Comparison of ENCODE assay signal across 8 cellular contexts in the genomic region with DNA sequence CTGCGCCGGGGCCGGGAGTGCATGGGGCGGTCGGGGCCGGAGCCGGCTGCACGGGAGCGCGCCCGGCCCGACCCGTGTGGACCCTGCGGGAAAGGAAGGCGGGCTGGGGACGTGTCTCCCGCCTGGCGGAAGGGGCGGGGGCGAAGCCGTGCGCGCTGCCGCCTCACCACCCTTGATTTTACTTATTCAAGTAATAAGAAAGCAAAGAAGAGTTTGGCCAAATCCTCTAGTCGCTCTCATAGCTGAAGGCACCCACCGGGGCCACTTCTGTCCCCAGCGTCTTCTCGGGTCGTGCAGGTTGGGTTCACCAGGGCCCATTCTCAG. TPM values are rescaled to one million over a fixed set of nuclear protein-coding genes. Genes with fewer than 3 reads are reported as not detected.
A peak's percentile ranks its signal among the peaks of the same experiment; 100 is the strongest.
DNase-seq lines count a peak whose midpoint lies in the region; ATAC-seq and TF ChIP-seq lines count a peak whose summit lies in the region.

No MANE protein-coding gene starts in this region.

- peak; percentile 18 for ATAC-seq in HG02938 (IDR thresholded peaks at IDR 0.05; ENCODE audit: unreplicated experiment)

- H3K36me3 ChIP-seq in endodermal cell (ENCODE audit: control insufficient read depth, insufficient read depth, low read length): peaks cover 27% of the 10 kb centered on the region

- intact Hi-C loops in activated CD4-positive, alpha-beta memory T cell treated with anti-CD3 and anti-CD28 coated beads for 36 hours (cut with micrococcal nuclease): loop anchor here (1.0 to 10.0 kb wide), 7 partner anchors 9 to 804 kb away; a partner anchor contains a TSS

- peak overlapping the region; percentile 91 for H3K4me3 ChIP-seq in endodermal cell (ENCODE audit: low read length)

- H3K9me3 ChIP-seq in endodermal cell (ENCODE audit: control insufficient read depth, low read length): no peaks in the 10 kb centered on the region

- peaks cover 19% of the 10 kb centered on the region for H3K4me1 ChIP-seq in endodermal cell (ENCODE audit: control insufficient read depth, insufficient read depth, low read length)

- H3K27me3 ChIP-seq in endodermal cell (ENCODE audit: control insufficient read depth, insufficient read depth, low read length, poor library complexity, severe bottlenecking): no peaks in the 10 kb centered on the region

- no peak for TF ChIP-seq CTCF in endodermal cell (conservative IDR thresholded peaks at IDR 0.05)

- H3K27me3 Mint-ChIP-seq in activated CD4-positive, alpha-beta memory T cell treated with anti-CD3 and anti-CD28 coated beads for 36 hours: no peaks in the 10 kb centered on the region
- H3K27me3 Mint-ChIP-seq in endodermal cell (ENCODE audit: insufficient read depth): no peaks in the 10 kb centered on the region
- H3K27me3 Mint-ChIP-seq in stimulated activated naive CD8-positive, alpha-beta T cell treated with anti-CD3 and anti-CD28 coated beads, Interleukin-15, Interleukin-2, amounts not matched to agents 100 ng/mL and 50 ng/mL, for 24 hours: no peaks in the 10 kb centered on the region

- CTCF ChIA-PET in activated CD4-positive, alpha-beta memory T cell treated with anti-CD3 and anti-CD28 coated beads for 36 hours (lab: Charles Lee): interaction anchor here (1.1 kb wide), 1 partner anchor 17 kb away, joined by 3 read pairs; no protein-coding TSS in a partner anchor

- peak overlapping the region; percentile 96 for H3K27ac ChIP-seq in endodermal cell (ENCODE audit: low read depth, low read length)

- peak; percentile 54 for DNase-seq in NK-92 treated with Interleukin-12 subunit alpha and Interleukin-12 subunit beta, amount 100 ng/mL, for 24 hours (lab: John Stamatoyannopoulos, UW)
- DNase-seq in NK-92 (lab: John Stamatoyannopoulos, UW; ENCODE audit: unreplicated experiment) (no peak), NCI-H69 (lab: John Stamatoyannopoulos, UW) (peak; percentile 91), endodermal cell (peak; percentile 96), mucosa of gallbladder (ENCODE audit: low spot score) (peak; percentile 81)
- DNase-seq in activated CD4-positive, alpha-beta memory T cell treated with anti-CD3 and anti-CD28 coated beads for 36 hours: peak; percentile 85

- WGBS in endodermal cell (ENCODE audit: insufficient coverage in 1 of 2, insufficient read length in 1 of 2), 2 experiments: 0% methylated on average over 8 to 23 of the region's 29 CpGs

- H3K9ac ChIP-seq in endodermal cell (ENCODE audit: extremely low read depth, low read length, poor library complexity, severe bottlenecking): peak overlapping the region; percentile 85

- H3K4me3 Mint-ChIP-seq in activated CD4-positive, alpha-beta memory T cell treated with anti-CD3 and anti-CD28 coated beads for 36 hours: peak overlapping the region; percentile 90
- H3K4me3 Mint-ChIP-seq in endodermal cell: peak overlapping the region; percentile 93
- H3K4me3 Mint-ChIP-seq in stimulated activated naive CD8-positive, alpha-beta T cell treated with anti-CD3 and anti-CD28 coated beads, Interleukin-15, Interleukin-2, amounts not matched to agents 100 ng/mL and 50 ng/mL, for 24 hours: peak overlapping the region; percentile 93

- H3K36me3 Mint-ChIP-seq in activated CD4-positive, alpha-beta memory T cell treated with anti-CD3 and anti-CD28 coated beads for 36 hours: peaks cover 36% of the 10 kb centered on the region
- peaks cover 27% of the 10 kb centered on the region for H3K36me3 Mint-ChIP-seq in endodermal cell (ENCODE audit: low read depth)
- H3K36me3 Mint-ChIP-seq in stimulated activated naive CD8-positive, alpha-beta T cell treated with anti-CD3 and anti-CD28 coated beads, Interleukin-15, Interleukin-2, amounts not matched to agents 100 ng/mL and 50 ng/mL, for 24 hours (ENCODE audit: low read depth): peaks cover 38% of the 10 kb centered on the region

- H3K4me1 Mint-ChIP-seq in activated CD4-positive, alpha-beta memory T cell treated with anti-CD3 and anti-CD28 coated beads for 36 hours (ENCODE audit: low read depth): peaks cover 41% of the 10 kb centered on the region
- H3K4me1 Mint-ChIP-seq in endodermal cell: peaks cover 37% of the 10 kb centered on the region
- peaks cover 47% of the 10 kb centered on the region for H3K4me1 Mint-ChIP-seq in stimulated activated naive CD8-positive, alpha-beta T cell treated with anti-CD3 and anti-CD28 coated beads, Interleukin-15, Interleukin-2, amounts not matched to agents 100 ng/mL and 50 ng/mL, for 24 hours (ENCODE audit: low read depth)

- H3K9me3 Mint-ChIP-seq in activated CD4-positive, alpha-beta memory T cell treated with anti-CD3 and anti-CD28 coated beads for 36 hours: no peaks in the 10 kb centered on the region
- no peaks in the 10 kb centered on the region for H3K9me3 Mint-ChIP-seq in endodermal cell
- no peaks in the 10 kb centered on the region for H3K9me3 Mint-ChIP-seq in stimulated activated naive CD8-positive, alpha-beta T cell treated with anti-CD3 and anti-CD28 coated beads, Interleukin-15, Interleukin-2, amounts not matched to agents 100 ng/mL and 50 ng/mL, for 24 hours

- POLR2A ChIA-PET in activated CD4-positive, alpha-beta memory T cell treated with anti-CD3 and anti-CD28 coated beads for 36 hours (lab: Charles Lee): interaction anchor here (1.0 to 21.0 kb wide), 4 partner anchors 10 to 49 kb away, joined by 3 to 346 read pairs (median 38); a partner anchor contains a TSS

- peak overlapping the region; percentile 95 for H3K27ac Mint-ChIP-seq in activated CD4-positive, alpha-beta memory T cell treated with anti-CD3 and anti-CD28 coated beads for 36 hours
- peak overlapping the region; percentile 90 for H3K27ac Mint-ChIP-seq in endodermal cell
- H3K27ac Mint-ChIP-seq in stimulated activated naive CD8-positive, alpha-beta T cell treated with anti-CD3 and anti-CD28 coated beads, Interleukin-15, Interleukin-2, amounts not matched to agents 100 ng/mL and 50 ng/mL, for 24 hours: peak overlapping the region; percentile 81

RNA-seq across cellular contexts. Expression of a gene that starts 0.6 kb away (rescaled TPM):
- total RNA-seq in activated CD4-positive, alpha-beta memory T cell treated with anti-CD3 and anti-CD28 coated beads for 36 hours: 1,000 to 10,000 TPM; 1,907 to 1,923 TPM
- total RNA-seq in endodermal cell: 100 to 1,000 TPM; 880 to 935 TPM
- polyA plus RNA-seq in endodermal cell (2013, experiment 1 of 2): 762 TPM
- polyA plus RNA-seq in endodermal cell (2013, experiment 2 of 2): 742 TPM
- total RNA-seq in mucosa of gallbladder: 484 TPM

RNA-seq across cellular contexts. Expression of a gene that starts 2.0 kb away (rescaled TPM):
- 10 to 100 TPM; 26.5 to 26.8 TPM for total RNA-seq in activated CD4-positive, alpha-beta memory T cell treated with anti-CD3 and anti-CD28 coated beads for 36 hours
- 10 to 100 TPM; 34.1 to 53.6 TPM for total RNA-seq in endodermal cell
- polyA plus RNA-seq in endodermal cell (2013, experiment 1 of 2): 57.3 TPM
- polyA plus RNA-seq in endodermal cell (2013, experiment 2 of 2): 57.5 TPM
- 7.5 TPM for total RNA-seq in mucosa of gallbladder

RNA-seq across cellular contexts. Expression of a gene that starts 8.9 kb away (rescaled TPM):
- 100 to 1,000 TPM; 130 to 157 TPM for total RNA-seq in activated CD4-positive, alpha-beta memory T cell treated with anti-CD3 and anti-CD28 coated beads for 36 hours
- total RNA-seq in endodermal cell (100 to 1,000 TPM; 120 to 123 TPM), mucosa of gallbladder (140 TPM)
- 106 TPM for polyA plus RNA-seq in endodermal cell (2013, experiment 1 of 2)
- polyA plus RNA-seq in endodermal cell (2013, experiment 2 of 2): 87.5 TPM

RNA-seq across cellular contexts. Expression of a gene that starts 9.1 kb away (rescaled TPM):
- 10 to 100 TPM; 70.5 to 72.5 TPM for total RNA-seq in activated CD4-positive, alpha-beta memory T cell treated with anti-CD3 and anti-CD28 coated beads for 36 hours
- total RNA-seq in endodermal cell: 10 to 100 TPM; 59.9 to 76.9 TPM
- 63.1 TPM for polyA plus RNA-seq in endodermal cell (2013, experiment 1 of 2)
- polyA plus RNA-seq in endodermal cell (2013, experiment 2 of 2): 59.5 TPM
- 68.9 TPM for total RNA-seq in mucosa of gallbladder

RNA-seq across cellular contexts. Expression of a gene that starts 16.9 kb away (rescaled TPM):
- not detected for total RNA-seq in activated CD4-positive, alpha-beta memory T cell treated with anti-CD3 and anti-CD28 coated beads for 36 hours
- total RNA-seq in endodermal cell (not detected), mucosa of gallbladder (not detected)
- not detected for polyA plus RNA-seq in endodermal cell (2013, experiment 1 of 2)
- polyA plus RNA-seq in endodermal cell (2013, experiment 2 of 2): not detected
